1 cellular context compared by ENCODE assay signal in genomic region chr4:83174844-83175414, GRCh38.
A peak's percentile ranks its signal among the peaks of the same experiment; 100 is the strongest.
TF ChIP-seq lines count a peak whose summit lies in the region.

No MANE protein-coding gene starts in this region.

TF ChIP-seq in GM12878, 131 proteins besides CTCF, POLR2A, EP300 and RAD21 (continued from another document):
- peak; percentile 69 for TF ChIP-seq CUX1 (IDR thresholded peaks at IDR 0.05; ENCODE audit: insufficient replicate concordance, low read depth, low read length)
- TF ChIP-seq SMAD1 (IDR thresholded peaks at IDR 0.05; ENCODE audit: low read depth, partially characterized antibody), result no peak
- peak; percentile 93 for TF ChIP-seq JUNB (IDR thresholded peaks at IDR 0.05)
- peak; percentile 86 for TF ChIP-seq BCL11A (IDR thresholded peaks at IDR 0.05; ENCODE audit: low read depth, low read length)
- 0 out of 2 replicates have a peak, but pooled peaks have one; percentile 50 for TF ChIP-seq CBFB (IDR thresholded peaks at IDR 0.05; ENCODE audit: low read depth)
